Comparison of ENCODE assay signal across 8 cellular contexts in the genomic region with DNA sequence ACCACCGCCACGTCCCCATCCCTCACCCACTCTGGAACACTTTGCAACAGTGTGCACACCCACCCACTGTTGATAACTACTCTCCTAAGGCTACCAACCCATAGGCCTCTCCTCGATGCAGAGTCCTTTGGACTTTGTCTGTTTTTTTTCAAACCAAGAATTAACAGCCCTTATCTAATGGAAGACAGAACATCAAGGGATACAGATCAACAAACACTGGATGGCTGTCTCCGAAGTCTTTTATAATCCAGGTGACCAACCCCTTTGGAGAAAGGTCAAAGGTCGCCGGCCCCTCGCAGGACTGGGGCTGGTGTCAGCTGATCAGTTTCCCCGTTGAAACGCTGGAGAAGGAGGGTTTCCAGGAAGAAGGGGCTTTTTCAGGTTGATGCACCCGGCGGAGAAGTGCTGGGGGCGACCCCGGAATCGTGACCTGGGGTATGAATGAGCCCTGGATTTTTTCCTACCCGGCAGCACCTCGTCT. TPM values are rescaled to one million over a fixed set of nuclear protein-coding genes. Genes with fewer than 3 reads are reported as not detected.
DNase-seq lines count a peak whose midpoint lies in the region; ATAC-seq and TF ChIP-seq lines count a peak whose summit lies in the region.

No MANE protein-coding gene starts in this region.

- H3K36me3 ChIP-seq in BJ (ENCODE audit: control insufficient read depth, insufficient read depth, low read length) (peaks cover 1% of the 10 kb centered on the region; the same call in 1 of the 2 replicates), OCI-LY3 (replicated peaks; ENCODE audit: low read depth, low read length) (peaks cover 19% of the 10 kb centered on the region), right lobe of liver (peaks cover 0 to 14% (median 4%) of the 10 kb centered on the region in 4 donors)

- peak overlapping the region; percentile 100 for H3K4me2 ChIP-seq in OCI-LY3 (ENCODE audit: low read length)

- H3K9me3 ChIP-seq in OCI-LY3 (ENCODE audit: insufficient read depth, low read length): no peaks in the 10 kb centered on the region
- no peaks in the 10 kb centered on the region for H3K9me3 ChIP-seq in right lobe of liver

- WGBS in right lobe of liver (ENCODE audit: insufficient coverage, low coverage, low lambda C conversion rate, missing lambda C conversion rate): 6% methylated on average over 8 of the region's 16 CpGs

- H3K4me1 ChIP-seq in OCI-LY3 (ENCODE audit: low read length): peaks cover 24% of the 10 kb centered on the region
- peaks cover 0 to 18% (median 4%) of the 10 kb centered on the region in 4 donors for H3K4me1 ChIP-seq in right lobe of liver

- peak; percentile 1 for ATAC-seq in GM18868 (IDR thresholded peaks at IDR 0.05; ENCODE audit: unreplicated experiment)
- peak; percentile 12 for ATAC-seq in HG03095 (IDR thresholded peaks at IDR 0.05; ENCODE audit: unreplicated experiment)
- peak; percentile 9 to 50 (median 26) for ATAC-seq in right lobe of liver

- intact Hi-C loops in right lobe of liver (cut with DNase I): no loop called here

- peaks cover 30% of the 10 kb centered on the region for H3K79me2 ChIP-seq in OCI-LY3 (ENCODE audit: low read length)

- H3K27ac ChIP-seq in OCI-LY3 (ENCODE audit: low read length) (peak overlapping the region; percentile 61), right lobe of liver (peak overlapping the region; percentile 86 to 92 (median 88)), temporal lobe (ENCODE audit: low read depth, low read length) (peak overlapping the region; percentile 56)

- H4K20me1 ChIP-seq in OCI-LY3 (ENCODE audit: insufficient read depth, low read length): no peaks in the 10 kb centered on the region

- no peaks in the 10 kb centered on the region for H3K27me3 ChIP-seq in BJ (ENCODE audit: control insufficient read depth, insufficient read depth, low read length)
- H3K27me3 ChIP-seq in OCI-LY3 (ENCODE audit: low read depth, low read length): no peaks in the 10 kb centered on the region
- H3K27me3 ChIP-seq in right lobe of liver: no peaks in the 10 kb centered on the region

- DNase-seq in BJ (ENCODE audit: low read depth) (no peak), cerebellum (ENCODE audit: low spot score) (peak; percentile 27), right lobe of liver (peak; percentile 58 to 69 (median 68)), GM19240 (ENCODE audit: insufficient read length, low spot score) (no peak)

- TF ChIP-seq POLR2A in right lobe of liver (IDR thresholded peaks at IDR 0.05): no peak

- POLR2A ChIA-PET in BJ (lab: Charles Lee): interaction anchor here (0.6 to 0.9 kb wide), 2 partner anchors 70 to 113 kb away, joined by 3 to 7 read pairs; no protein-coding TSS in a partner anchor

- peak overlapping the region; percentile 56 for H2AFZ ChIP-seq in OCI-LY3 (ENCODE audit: low read depth, low read length)

- CTCF ChIA-PET in BJ (lab: Yijun Ruan, JAX): interaction anchor here (1.0 to 2.4 kb wide), 14 partner anchors 10 to 450 kb away, joined by 3 to 86 read pairs (median 6); partner anchors contain the start of gene TEX55

- no peak for TF ChIP-seq CTCF in BJ (IDR thresholded peaks at IDR 0.05; ENCODE audit: insufficient read depth, low read depth, low read length)
- no peak for TF ChIP-seq CTCF in OCI-LY3 (IDR thresholded peaks at IDR 0.05; ENCODE audit: low read depth, low read length)
- TF ChIP-seq CTCF in right lobe of liver (IDR thresholded peaks at IDR 0.05): no peak

- peak overlapping the region; percentile 80 for H3K9ac ChIP-seq in OCI-LY3 (ENCODE audit: low read length)

- peak overlapping the region; percentile 55 for H3K4me3 ChIP-seq in BJ (ENCODE audit: low read depth, low read length)
- peak overlapping the region; percentile 87 for H3K4me3 ChIP-seq in OCI-LY3 (ENCODE audit: low read length)
- H3K4me3 ChIP-seq in right lobe of liver: peak overlapping the region; percentile 68 to 79 (median 71)

RNA-seq across cellular contexts. Expression of gene B4GALT4, which starts 0.5 kb away (rescaled TPM):
- polyA plus RNA-seq in BJ (2011; rRNA removed): 20.9 and 30.2 TPM in 2 replicates
- 18.4 and 27.0 TPM in 2 replicates for polyA minus RNA-seq in BJ (2011; rRNA and poly(A)+ RNA removed)
- total RNA-seq in cerebellum: 7.9 TPM
- 10 to 100 TPM in 2 of 6 experiments, 1 to 10 TPM in 4; 7.8 to 10.9 (median 8.9) TPM for total RNA-seq in right lobe of liver
- 7.4 TPM for total RNA-seq in temporal lobe

RNA-seq across cellular contexts. Expression of gene ARHGAP31, which starts 54.0 kb away (rescaled TPM):
- polyA plus RNA-seq in BJ (2011; rRNA removed): 18.9 and 19.4 TPM in 2 replicates
- 22.3 and 28.4 TPM in 2 replicates for polyA minus RNA-seq in BJ (2011; rRNA and poly(A)+ RNA removed)
- total RNA-seq in cerebellum (11.9 TPM), right lobe of liver (1 to 10 TPM; 1.6 to 8.7 (median 4.9) TPM), temporal lobe (4.7 TPM)

Comparison
In these comparisons a context has a peak if more than half of its experiments do, and no peak if none do; other contexts are left out.
1. DNase-seq: peak in cerebellum (single experiment) and right lobe of liver (3 of 3); none in BJ (single experiment) and GM19240 (single experiment).
2. Peak in every context shown above with its lines, with median percentiles within 50 percentile points of each other: H3K4me3 ChIP-seq, ATAC-seq and H3K27ac ChIP-seq.